Comparison of ENCODE assay signal across 12 cellular contexts in genomic region chr7:31648288-31648687, GRCh38. TPM values are rescaled to one million over a fixed set of nuclear protein-coding genes. Genes with fewer than 3 reads are reported as not detected.
DNase-seq lines count a peak whose midpoint lies in the region; ATAC-seq and TF ChIP-seq lines count a peak whose summit lies in the region.
"Had no signal": no experiment of that assay in that cellular context is flagged by ENCODE, and none has a peak within 500 bp of the region (broad histone marks: within the 10 kb centered on the region; RNA-seq: fewer than 3 reads in every experiment).

No MANE protein-coding gene starts in this region.

- CTCF ChIA-PET in HEK293T (lab: Yijun Ruan, JAX) = no interaction called here

- in situ Hi-C loops in SK-MEL-5 (cut with HindIII; ENCODE audit: low pct_unique_long_range_greater_than_20kb, low sequenced_read_pairs) = no loop called here

- DNase-seq in Ammon's horn (ENCODE audit: low spot score) = peak; percentile 14
- DNase-seq in SK-MEL-5 (ENCODE audit: low read depth, low spot score) = peak; percentile 63
- peak; percentile 25 for DNase-seq in left kidney (ENCODE audit: low read depth, low spot score)
- no peak for DNase-seq in activated CD4-positive, alpha-beta T cell treated with anti-CD3 and anti-CD28 coated beads for 4 hours
- no peak for DNase-seq in HEK293T (ENCODE audit: extremely low spot score)
- DNase-seq in NCI-H1048 (lab: John Stamatoyannopoulos, UW) = no peak
- DNase-seq: activated T-cell treated with anti-CD3 and anti-CD28 coated beads, Interleukin-2, amount 50 U/mL, for 24 hours; NCI-H2107; T-helper 1 cell had no signal

- TF ChIP-seq CTCF in GM12874 (IDR thresholded peaks at IDR 0.05; ENCODE audit: insufficient read depth, low read depth, low read length) = 0 out of 2 replicates have a peak, but pooled peaks have one; percentile 12

- ATAC-seq in GM18909 (IDR thresholded peaks at IDR 0.05; ENCODE audit: poor library complexity, unreplicated experiment) = no peak

- POLR2A ChIA-PET in HEK293T (lab: Yijun Ruan, JAX) = no interaction called here

TF ChIP-seq in HEK293T, 16 proteins besides CTCF, POLR2A, EP300 and RAD21:
- TF ChIP-seq TARDBP (IDR thresholded peaks at IDR 0.05) (no peak), SP1 (IDR thresholded peaks at IDR 0.05) (no peak), L3MBTL2 (conservative IDR thresholded peaks at IDR 0.05) (no peak), HDGF (IDR thresholded peaks at IDR 0.05; ENCODE audit: borderline replicate concordance) (no peak), ARNT (IDR thresholded peaks at IDR 0.05) (no peak), FOXK2 (IDR thresholded peaks at IDR 0.05) (no peak), ELF4 (IDR thresholded peaks at IDR 0.05) (no peak), BHLHE40 (IDR thresholded peaks at IDR 0.05; ENCODE audit: borderline replicate concordance) (no peak)

RNA-seq across cellular contexts. Expression of gene PPP1R17, which starts 38.7 kb away (rescaled TPM):
- not detected in 2 replicates for total RNA-seq in SK-MEL-5 (2014; rRNA removed; shearing (Covaris generic))
- polyA plus RNA-seq in SK-MEL-5 (2015; cell fraction: cytosol; rRNA removed) = not detected in 2 replicates
- not detected in 2 replicates for polyA plus RNA-seq in SK-MEL-5 (2015; cell fraction: nucleus; rRNA removed)
- total RNA-seq: dermis microvascular lymphatic vessel endothelial cell had no signal

Comparison
In these comparisons a context has a peak if more than half of its experiments do, and no peak if none do; other contexts are left out.
1. DNase-seq: peak in Ammon's horn (single experiment), SK-MEL-5 (single experiment) and left kidney (single experiment); none in activated CD4-positive, alpha-beta T cell treated with anti-CD3 and anti-CD28 coated beads for 4 hours (0 of 2), HEK293T (single experiment) and NCI-H1048 (single experiment).